In genomic region chr6:34544776-34545471, GRCh38 we compare ENCODE assay signal across 1 cellular context.
TF ChIP-seq lines count a peak whose summit lies in the region.

No MANE protein-coding gene starts in this region.

TF ChIP-seq in K562, 482 proteins besides CTCF, POLR2A, EP300 and RAD21 (continued from another document and continues in another):
- TF ChIP-seq E2F8 (IDR thresholded peaks at IDR 0.05; ENCODE audit: low read depth, partially characterized antibody) (no peak), PHF21A (IDR thresholded peaks at IDR 0.05; ENCODE audit: borderline replicate concordance, low read depth) (no peak), TAF9B (IDR thresholded peaks at IDR 0.05; ENCODE audit: partially characterized antibody) (no peak), ARHGAP35 (IDR thresholded peaks at IDR 0.05; ENCODE audit: partially characterized antibody) (no peak), MEF2A (IDR thresholded peaks at IDR 0.05; ENCODE audit: control insufficient read depth, low read depth, low read length) (no peak), HLTF (IDR thresholded peaks at IDR 0.05) (no peak), CTBP1 (IDR thresholded peaks at IDR 0.05; ENCODE audit: borderline replicate concordance) (peak; percentile 82), SMAD1 (IDR thresholded peaks at IDR 0.05; ENCODE audit: low read depth, low read length, partially characterized antibody) (no peak), ZNF764 (CRISPR knock-in tag; IDR thresholded peaks at IDR 0.05; ENCODE audit: low read depth) (no peak), CBFB (CRISPR knock-in tag; IDR thresholded peaks at IDR 0.05) (peak; percentile 45; the same call in 1 of the 2 replicates), ZNF23 (CRISPR knock-in tag; IDR thresholded peaks at IDR 0.05) (no peak), BHLHE40 (IDR thresholded peaks at IDR 0.05; ENCODE audit: low read length) (peak; percentile 48; the same call in 1 of the 2 replicates), COPS2 (conservative IDR thresholded peaks at IDR 0.05) (no peak), MYBL2 (IDR thresholded peaks at IDR 0.05; ENCODE audit: low read depth) (no peak), MYBL2 (CRISPR knock-in tag; IDR thresholded peaks at IDR 0.05; ENCODE audit: borderline replicate concordance) (no peak), E2F4 (CRISPR knock-in tag; IDR thresholded peaks at IDR 0.05; ENCODE audit: low read depth) (no peak), TCF3 (CRISPR knock-in tag; IDR thresholded peaks at IDR 0.05) (peak; percentile 82), CAMTA2 (CRISPR knock-in tag; conservative IDR thresholded peaks at IDR 0.05) (no peak), ID3 (CRISPR knock-in tag; IDR thresholded peaks at IDR 0.05) (no peak), ID3 (tag; IDR thresholded peaks at IDR 0.05) (peak; percentile 71; the same call in 1 of the 2 replicates), KDM5B (IDR thresholded peaks at IDR 0.05; ENCODE audit: insufficient replicate concordance, low read depth, low read length) (no peak), KDM2B (CRISPR knock-in tag; IDR thresholded peaks at IDR 0.05) (no peak), KHSRP (IDR thresholded peaks at IDR 0.05) (no peak), SP2 (IDR thresholded peaks at IDR 0.05; ENCODE audit: extremely low read depth, low read depth, low read length, poor library complexity, severe bottlenecking) (no peak), RFX5 (IDR thresholded peaks at IDR 0.05; ENCODE audit: low read depth, low read length) (no peak), ZNF24 (IDR thresholded peaks at IDR 0.05) (no peak), ZNF124 (CRISPR knock-in tag; IDR thresholded peaks at IDR 0.05) (no peak), MECOM (CRISPR knock-in tag; IDR thresholded peaks at IDR 0.05) (0 out of 2 replicates have a peak, but pooled peaks have one; percentile 13), FOSL1 (tag; conservative IDR thresholded peaks at IDR 0.05) (no peak), ZNF165 (CRISPR knock-in tag; IDR thresholded peaks at IDR 0.05; ENCODE audit: borderline replicate concordance) (no peak), ZNF717 (CRISPR knock-in tag; IDR thresholded peaks at IDR 0.05) (no peak), E2F5 (CRISPR knock-in tag; IDR thresholded peaks at IDR 0.05) (no peak), BCLAF1 (IDR thresholded peaks at IDR 0.05; ENCODE audit: borderline replicate concordance in 1 of 2, control insufficient read depth in 1 of 2, low read depth in 2 of 2, low read length in 1 of 2) (no peak), UBTF (IDR thresholded peaks at IDR 0.05; ENCODE audit: borderline replicate concordance in 1 of 2, low read depth in 2 of 2, low read length in 2 of 2) (0 out of 4 replicates have a peak, but pooled peaks of 1 of the 2 experiments have one; percentile 19), FOXA3 (CRISPR knock-in tag; conservative IDR thresholded peaks at IDR 0.05 in 1 of 2, IDR thresholded peaks at IDR 0.05 in 1 of 2) (no peak), MYC (IDR thresholded peaks at IDR 0.05; ENCODE audit: low read depth, low read length) (peak; percentile 34; the same call in 1 of the 2 replicates), MYC (CRISPR knock-in tag; IDR thresholded peaks at IDR 0.05; ENCODE audit: borderline replicate concordance, low read depth) (no peak), RBBP5 (IDR thresholded peaks at IDR 0.05; ENCODE audit: borderline replicate concordance, insufficient read depth, low read length, poor library complexity, severe bottlenecking) (no peak), ZNF277 (CRISPR knock-in tag; IDR thresholded peaks at IDR 0.05; ENCODE audit: borderline replicate concordance) (no peak), HNRNPUL1 (IDR thresholded peaks at IDR 0.05; ENCODE audit: low read length) (no peak), CUX1 (CRISPR knock-in tag; IDR thresholded peaks at IDR 0.05) (no peak), ILK (tag; IDR thresholded peaks at IDR 0.05; ENCODE audit: borderline replicate concordance, low read depth) (no peak), ZNF41 (CRISPR knock-in tag; conservative IDR thresholded peaks at IDR 0.05) (no peak), SIX5 (IDR thresholded peaks at IDR 0.05; ENCODE audit: borderline replicate concordance in 1 of 2, insufficient read depth in 1 of 2, low read depth in 1 of 2, low read length in 2 of 2) (no peak), SIN3B (IDR thresholded peaks at IDR 0.05; ENCODE audit: low read depth) (no peak), HMBOX1 (IDR thresholded peaks at IDR 0.05) (no peak), FOS (IDR thresholded peaks at IDR 0.05; ENCODE audit: extremely low read depth, insufficient read length) (no peak), ZNF511 (CRISPR knock-in tag; IDR thresholded peaks at IDR 0.05) (no peak), DNMT1 (IDR thresholded peaks at IDR 0.05) (no peak)
